8 cellular contexts compared by ENCODE assay signal in the genomic region with DNA sequence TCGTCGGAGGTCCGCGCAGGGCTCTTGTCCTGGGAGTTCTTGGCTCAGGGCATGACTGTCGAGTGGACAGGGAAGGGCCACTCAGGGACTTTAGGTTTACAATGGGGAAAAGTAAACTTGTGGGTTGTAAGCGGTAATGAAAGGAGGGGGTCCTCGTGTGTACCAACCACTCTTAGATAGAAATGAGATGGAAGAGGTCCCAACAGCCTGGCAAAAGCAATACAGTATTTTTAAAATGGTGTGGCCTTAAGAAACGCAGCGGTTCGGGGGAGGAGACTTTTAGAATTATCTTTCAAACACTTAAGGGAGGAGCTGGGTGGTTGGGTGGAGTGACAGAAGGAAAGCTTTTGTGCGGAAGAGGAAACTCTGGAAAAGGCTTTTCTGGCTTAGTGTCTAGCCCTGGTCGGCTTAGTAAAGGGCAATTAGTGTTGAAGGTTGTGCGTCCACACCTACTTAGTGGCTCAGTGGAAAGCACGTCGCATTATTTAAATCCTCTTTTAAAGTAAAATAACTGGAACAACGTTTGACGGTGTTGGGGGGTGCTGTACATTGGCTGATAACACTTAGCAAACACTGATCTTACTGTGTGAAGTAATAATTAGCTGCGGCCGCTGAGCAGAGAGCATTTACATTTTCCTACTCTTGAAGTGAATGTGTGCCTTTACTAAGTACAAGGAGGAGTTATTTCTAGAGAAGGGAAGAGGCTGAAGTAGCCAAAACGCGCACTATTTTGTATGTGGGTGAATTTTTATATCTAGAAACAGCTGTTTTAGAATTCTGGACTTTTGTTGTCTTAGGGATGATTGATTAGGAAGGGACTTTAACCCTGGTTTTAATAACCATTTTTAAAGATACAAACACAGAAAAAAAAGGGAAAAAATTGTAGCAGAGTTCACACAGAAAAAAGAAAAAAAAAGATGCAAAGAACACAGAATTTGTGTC. TPM values are rescaled to one million over a fixed set of nuclear protein-coding genes. Genes with fewer than 3 reads are reported as not detected.
DNase-seq lines count a peak whose midpoint lies in the region; ATAC-seq, FAIRE-seq and TF ChIP-seq lines count a peak whose summit lies in the region.

No MANE protein-coding gene starts in this region.

- no peak for TF ChIP-seq CTCF in CD4-positive, alpha-beta T cell (IDR thresholded peaks at IDR 0.05)
- no peak for TF ChIP-seq CTCF in mesothelial cell of epicardium (IDR thresholded peaks at IDR 0.05; ENCODE audit: unreplicated experiment)

- intact Hi-C loops in CD4-positive, alpha-beta T cell (cut with DNase I, micrococcal nuclease): loop anchor here (1.0 to 10.0 kb wide), 5 partner anchors 37 to 750 kb away; partner anchors contain the start of gene NLK (in 1 of the 2)
- intact Hi-C loops in activated CD4-positive, alpha-beta T cell treated with anti-CD3 and anti-CD28 coated beads, Interleukin-2, amount 10 ng/mL, durations not matched to agents 24 days and 14 days (cut with micrococcal nuclease): loop anchor here (1.0 to 2.0 kb wide), 4 partner anchors 37 to 178 kb away; no protein-coding TSS in a partner anchor

- H3K27me3 Mint-ChIP-seq in CD4-positive, alpha-beta T cell: no peaks in the 10 kb centered on the region
- H3K27me3 Mint-ChIP-seq in activated CD4-positive, alpha-beta T cell treated with anti-CD3 and anti-CD28 coated beads, Interleukin-2, amount 10 ng/mL, durations not matched to agents 24 days and 14 days: no peaks in the 10 kb centered on the region
- H3K27me3 Mint-ChIP-seq in mesothelial cell of epicardium (ENCODE audit: low read depth): no peaks in the 10 kb centered on the region

- peak; percentile 50 for FAIRE-seq in endometrium (lab: Jason Lieb, UNC)

- H3K9me3 ChIP-seq in CD4-positive, alpha-beta T cell (ENCODE audit: control insufficient read depth, low read length): no peaks in the 10 kb centered on the region

- H3K9me3 Mint-ChIP-seq in CD4-positive, alpha-beta T cell: no peaks in the 10 kb centered on the region
- H3K9me3 Mint-ChIP-seq in activated CD4-positive, alpha-beta T cell treated with anti-CD3 and anti-CD28 coated beads, Interleukin-2, amount 10 ng/mL, durations not matched to agents 24 days and 14 days: no peaks in the 10 kb centered on the region
- no peaks in the 10 kb centered on the region for H3K9me3 Mint-ChIP-seq in mesothelial cell of epicardium

- H3K27me3 ChIP-seq in CD4-positive, alpha-beta T cell (ENCODE audit: control insufficient read depth, insufficient read depth, low read length): no peaks in the 10 kb centered on the region

- H3K27ac ChIP-seq in CD4-positive, alpha-beta T cell (ENCODE audit: low read depth, low read length): peak overlapping the region; percentile 99
- peak overlapping the region; percentile 91 for H3K27ac ChIP-seq in substantia nigra (ENCODE audit: low read depth, low read length, poor library complexity, severe bottlenecking)

- CTCF ChIA-PET in CD4-positive, alpha-beta T cell (lab: Charles Lee): interaction anchor here (0.8 to 6.4 kb wide), 4 partner anchors 38 to 161 kb away, joined by 3 to 33 read pairs (median 4); partner anchors contain the start of gene KSR1

- H3K27ac Mint-ChIP-seq in CD4-positive, alpha-beta T cell: peak overlapping the region; percentile 96
- peak overlapping the region; percentile 100 for H3K27ac Mint-ChIP-seq in activated CD4-positive, alpha-beta T cell treated with anti-CD3 and anti-CD28 coated beads, Interleukin-2, amount 10 ng/mL, durations not matched to agents 24 days and 14 days
- H3K27ac Mint-ChIP-seq in mesothelial cell of epicardium: peak overlapping the region; percentile 100

- POLR2A ChIA-PET in CD4-positive, alpha-beta T cell (lab: Charles Lee): interaction anchor here (0.6 to 3.6 kb wide), 28 partner anchors 9 to 1062 kb away, joined by 3 to 41 read pairs (median 5); partner anchors contain the start of genes KSR1 and POLDIP2

- ATAC-seq in CD4-positive, alpha-beta T cell (ENCODE audit: poor library complexity): peak; percentile 61
- ATAC-seq in GM19025 (IDR thresholded peaks at IDR 0.05; ENCODE audit: low read depth, unreplicated experiment): peak; percentile 41
- ATAC-seq in HG03342 (IDR thresholded peaks at IDR 0.05; ENCODE audit: unreplicated experiment): peak; percentile 37

- peaks cover 53% of the 10 kb centered on the region for H3K4me1 Mint-ChIP-seq in CD4-positive, alpha-beta T cell (ENCODE audit: low read depth)
- peaks cover 38% of the 10 kb centered on the region for H3K4me1 Mint-ChIP-seq in activated CD4-positive, alpha-beta T cell treated with anti-CD3 and anti-CD28 coated beads, Interleukin-2, amount 10 ng/mL, durations not matched to agents 24 days and 14 days
- H3K4me1 Mint-ChIP-seq in mesothelial cell of epicardium: peaks cover 49% of the 10 kb centered on the region

- peak in 9 of 10 experiments; percentile 14 to 51 (median 22) for DNase-seq in CD4-positive, alpha-beta T cell
- DNase-seq in NCI-H510A (lab: John Stamatoyannopoulos, UW) (peak; percentile 48), mesothelial cell of epicardium (ENCODE audit: low spot score in 2 of 2, unreplicated experiment in 2 of 2) (no peak), substantia nigra (lab: John Stamatoyannopoulos, UW) (peak in 18 of 49 donors; percentile 6 to 82 (median 54))
- DNase-seq in activated CD4-positive, alpha-beta T cell treated with anti-CD3 and anti-CD28 coated beads, Interleukin-2, amount 10 ng/mL, durations not matched to agents 24 days and 14 days: peak; percentile 89

- H3K4me3 Mint-ChIP-seq in CD4-positive, alpha-beta T cell: peak overlapping the region; percentile 98
- H3K4me3 Mint-ChIP-seq in activated CD4-positive, alpha-beta T cell treated with anti-CD3 and anti-CD28 coated beads, Interleukin-2, amount 10 ng/mL, durations not matched to agents 24 days and 14 days: peak overlapping the region; percentile 98
- H3K4me3 Mint-ChIP-seq in mesothelial cell of epicardium: peak overlapping the region; percentile 100

- peaks cover 27% of the 10 kb centered on the region for H3K36me3 Mint-ChIP-seq in CD4-positive, alpha-beta T cell (ENCODE audit: low read depth)
- H3K36me3 Mint-ChIP-seq in activated CD4-positive, alpha-beta T cell treated with anti-CD3 and anti-CD28 coated beads, Interleukin-2, amount 10 ng/mL, durations not matched to agents 24 days and 14 days (ENCODE audit: low read depth): peaks cover 19% of the 10 kb centered on the region
- no peaks in the 10 kb centered on the region for H3K36me3 Mint-ChIP-seq in mesothelial cell of epicardium

RNA-seq across cellular contexts. Expression of gene WSB1, which starts 1.0 kb away (rescaled TPM):
- total RNA-seq in CD4-positive, alpha-beta T cell: 100 to 1,000 TPM in 1 of 2 experiments, 10 to 100 TPM in 1; 99.4 to 104 TPM
- total RNA-seq in activated CD4-positive, alpha-beta T cell treated with anti-CD3 and anti-CD28 coated beads, Interleukin-2, amount 10 ng/mL, durations not matched to agents 24 days and 14 days: 135 and 136 TPM in 2 replicates
- total RNA-seq in mesothelial cell of epicardium: 768 to 806 TPM (median 799 TPM) in 3 replicates

Comparison
In these comparisons a context has a peak if more than half of its experiments do, and no peak if none do; other contexts are left out.
1. DNase-seq: peak in CD4-positive, alpha-beta T cell (9 of 10), NCI-H510A (single experiment) and activated CD4-positive, alpha-beta T cell treated with anti-CD3 and anti-CD28 coated beads, Interleukin-2, amount 10 ng/mL, durations not matched to agents 24 days and 14 days (single experiment); none in mesothelial cell of epicardium (0 of 2).
2. Peak in every context shown above with its lines, with median percentiles within 50 percentile points of each other: ATAC-seq, H3K27ac Mint-ChIP-seq and H3K4me3 Mint-ChIP-seq.